Comparison of ENCODE assay signal across 8 cellular contexts in genomic region chr19:45779231-45780145, GRCh38. TPM values are rescaled to one million over a fixed set of nuclear protein-coding genes. Genes with fewer than 3 reads are reported as not detected.
DNase-seq lines count a peak whose midpoint lies in the region; ATAC-seq and TF ChIP-seq lines count a peak whose summit lies in the region.

No MANE protein-coding gene starts in this region.

- H3K4me1 Mint-ChIP-seq in activated naive CD4-positive, alpha-beta T cell treated with anti-CD3 and anti-CD28 coated beads, Interleukin-2, amount 10 ng/mL, durations not matched to agents 7 days and 5 days: peaks cover 20% of the 10 kb centered on the region

- ATAC-seq in GM19467 (IDR thresholded peaks at IDR 0.05; ENCODE audit: unreplicated experiment) (peak; percentile 67), left ventricle myocardium superior (peak; percentile 37)

- TF ChIP-seq CTCF in C4-2B (conservative IDR thresholded peaks at IDR 0.05): peak; percentile 78

- peaks cover 88% of the 10 kb centered on the region for H3K27me3 Mint-ChIP-seq in activated naive CD4-positive, alpha-beta T cell treated with anti-CD3 and anti-CD28 coated beads, Interleukin-2, amount 10 ng/mL, durations not matched to agents 7 days and 5 days

- peak overlapping the region; percentile 84; the same call in 1 of the 2 replicates for H3K4me3 ChIP-seq in SJCRH30
- peak overlapping the region; percentile 58 for H3K4me3 ChIP-seq in skeletal muscle cell (ENCODE audit: low read depth, low read length)

- TF ChIP-seq EP300 in Ishikawa (IDR thresholded peaks at IDR 0.05; ENCODE audit: borderline replicate concordance): no peak

- CTCF ChIA-PET in activated naive CD4-positive, alpha-beta T cell treated with anti-CD3 and anti-CD28 coated beads, Interleukin-2, amount 10 ng/mL, durations not matched to agents 7 days and 5 days (lab: Charles Lee): interaction anchor here (0.6 to 1.2 kb wide), 14 partner anchors 8 to 216 kb away, joined by 3 to 27 read pairs (median 3); partner anchors contain the start of genes CCDC61, SIX5 and SYMPK

- peaks cover 57% of the 10 kb centered on the region for H3K36me3 ChIP-seq in SJCRH30

- H3K27ac Mint-ChIP-seq in activated naive CD4-positive, alpha-beta T cell treated with anti-CD3 and anti-CD28 coated beads, Interleukin-2, amount 10 ng/mL, durations not matched to agents 7 days and 5 days: no peak overlapping the region

- intact Hi-C loops in left ventricle myocardium superior (cut with micrococcal nuclease): no loop called here

- peaks cover 3% of the 10 kb centered on the region for H3K36me3 Mint-ChIP-seq in activated naive CD4-positive, alpha-beta T cell treated with anti-CD3 and anti-CD28 coated beads, Interleukin-2, amount 10 ng/mL, durations not matched to agents 7 days and 5 days

- H3K4me1 ChIP-seq in SJCRH30: peaks cover 18% of the 10 kb centered on the region

- no peaks in the 10 kb centered on the region for H3K9me3 ChIP-seq in SJCRH30 (replicated peaks)

- H3K27me3 ChIP-seq in SJCRH30: no peaks in the 10 kb centered on the region

- DNase-seq in SJCRH30 (peak; percentile 77 to 80), left ventricle myocardium superior (peak; percentile 85), skeletal muscle cell (ENCODE audit: low read depth) (no peak), hippocampal formation (lab: John Stamatoyannopoulos, UW) (no peak)
- DNase-seq in activated naive CD4-positive, alpha-beta T cell treated with anti-CD3 and anti-CD28 coated beads, Interleukin-2, amount 10 ng/mL, durations not matched to agents 7 days and 5 days: peak; percentile 92

- H3K27ac ChIP-seq in C4-2B (peak overlapping the region; percentile 23; the same call in 1 of the 2 replicates), SJCRH30 (peak overlapping the region; percentile 99; the same call in 1 of the 2 replicates)

- TF ChIP-seq RAD21 in Ishikawa (IDR thresholded peaks at IDR 0.05; ENCODE audit: low read depth): peak; percentile 52; the same call in 1 of the 2 replicates

- H3K9me3 Mint-ChIP-seq in activated naive CD4-positive, alpha-beta T cell treated with anti-CD3 and anti-CD28 coated beads, Interleukin-2, amount 10 ng/mL, durations not matched to agents 7 days and 5 days: no peaks in the 10 kb centered on the region

- H3K4me3 Mint-ChIP-seq in activated naive CD4-positive, alpha-beta T cell treated with anti-CD3 and anti-CD28 coated beads, Interleukin-2, amount 10 ng/mL, durations not matched to agents 7 days and 5 days: peak overlapping the region; percentile 71

TF ChIP-seq in Ishikawa, 13 proteins besides CTCF, POLR2A, EP300 and RAD21:
- TF ChIP-seq USF1 (IDR thresholded peaks at IDR 0.05) (no peak), MAX (IDR thresholded peaks at IDR 0.05) (peak; percentile 22), EGR1 (IDR thresholded peaks at IDR 0.05) (no peak), YY1 (IDR thresholded peaks at IDR 0.05; ENCODE audit: low read depth) (no peak), ZBTB7A (IDR thresholded peaks at IDR 0.05; ENCODE audit: low read depth) (peak; percentile 99)

RNA-seq across cellular contexts. Expression of gene DMPK, which starts 2.8 kb away (rescaled TPM):
- 79.8 and 84.2 TPM in 2 replicates for total RNA-seq in SJCRH30 (2014; rRNA removed; shearing (Covaris generic))
- 275 TPM for total RNA-seq in left ventricle myocardium superior

RNA-seq across cellular contexts. Expression of gene SIX5, which starts 10.4 kb away (rescaled TPM):
- total RNA-seq in SJCRH30 (2014; rRNA removed; shearing (Covaris generic)): 6.0 and 6.6 TPM in 2 replicates
- total RNA-seq in left ventricle myocardium superior: 26.1 TPM

RNA-seq across cellular contexts. Expression of gene DMWD, which starts 13.2 kb away (rescaled TPM):
- total RNA-seq in SJCRH30 (2014; rRNA removed; shearing (Covaris generic)): 43.5 and 52.9 TPM in 2 replicates
- 64.6 TPM for total RNA-seq in left ventricle myocardium superior

RNA-seq across cellular contexts. Expression of gene RSPH6A, which starts 35.6 kb away (rescaled TPM):
- total RNA-seq in SJCRH30 (2014; rRNA removed; shearing (Covaris generic)): 0.22 TPM in 1 of 2 replicates, not detected in the other
- not detected for total RNA-seq in left ventricle myocardium superior

RNA-seq across cellular contexts. Expression of gene MEIOSIN, which starts 46.2 kb away (rescaled TPM):
- total RNA-seq in SJCRH30 (2014; rRNA removed; shearing (Covaris generic)): 0.08 TPM in 1 of 2 replicates, not detected in the other
- total RNA-seq in left ventricle myocardium superior: not detected

Comparison
In these comparisons a context has a peak if more than half of its experiments do, and no peak if none do; other contexts are left out.
1. DNase-seq: peak in SJCRH30 (2 of 2), activated naive CD4-positive, alpha-beta T cell treated with anti-CD3 and anti-CD28 coated beads, Interleukin-2, amount 10 ng/mL, durations not matched to agents 7 days and 5 days (single experiment) and left ventricle myocardium superior (single experiment); none in skeletal muscle cell (single experiment) and hippocampal formation (0 of 2).